Comparison of ENCODE assay signal across 27 cellular contexts in the genomic region with DNA sequence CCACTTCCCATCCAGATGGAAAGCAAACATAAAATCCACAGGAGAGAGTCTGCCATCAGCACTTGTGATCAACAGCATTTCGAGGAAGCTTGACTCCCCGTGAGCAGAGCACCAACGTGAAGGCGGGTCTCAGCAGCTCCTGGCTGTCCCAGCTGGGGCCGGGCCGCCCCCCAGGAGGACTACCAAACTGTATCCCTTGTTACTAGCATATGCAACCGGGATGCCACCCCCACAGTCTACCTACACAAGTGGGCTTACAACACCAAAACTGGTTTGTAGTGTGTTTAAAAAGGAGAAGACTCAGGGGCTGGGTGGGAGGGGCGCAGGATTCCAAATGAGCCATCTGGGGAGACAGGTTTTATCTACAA.
"Had no signal": no experiment of that assay in that cellular context is flagged by ENCODE, and none has a peak within 500 bp of the region (broad histone marks: within the 10 kb centered on the region; RNA-seq: fewer than 3 reads in every experiment).

No MANE protein-coding gene starts in this region.

- ATAC-seq: activated CD4-positive, alpha-beta T cell treated with anti-CD3 and anti-CD28 coated beads for 36 hours; activated T-cell treated with anti-CD3 and anti-CD28 coated beads, Interleukin-2, amount 50 U/mL, for 4 hours; natural killer cell; T-cell had no signal

- H3K4me3 ChIP-seq: breast epithelium, esophagus muscularis mucosa, left ventricle myocardium inferior, sigmoid colon, smooth muscle cell, testis had no signal

- H3K36me3 Mint-ChIP-seq: natural killer cell, type B pancreatic cell had no signal

- H3K27ac Mint-ChIP-seq: activated B cell treated with CpG ODN at 0.5 μM for 24 hours; activated CD4-positive, alpha-beta T cell treated with anti-CD3 and anti-CD28 coated beads for 36 hours; activated naive CD8-positive, alpha-beta T cell; activated T-helper 2 cell treated with anti-CD3 and anti-CD28 coated beads, Interferon-gamma antibody, Interleukin-2, Interleukin-4, amounts not matched to agents 10 μg/mL and 5 μg/mL and 100 μg/mL, durations not matched to agents 14 hours and 24 hours and 36 hours; natural killer cell; T-cell; T-helper 2 cell treated with Interferon-gamma antibody and Interleukin-4, amounts not matched to agents 5 μg/mL and 100 μg/mL, for 36 hours had no signal

- H3K9me3 ChIP-seq: breast epithelium, esophagus muscularis mucosa, left ventricle myocardium inferior, sigmoid colon, testis had no signal

- H3K4me1 ChIP-seq: breast epithelium, testis had no signal

- H3K27me3 Mint-ChIP-seq: activated B cell treated with CpG ODN at 0.5 μM for 24 hours; activated CD4-positive, alpha-beta T cell treated with anti-CD3 and anti-CD28 coated beads for 36 hours; activated naive CD8-positive, alpha-beta T cell; central memory CD8-positive, alpha-beta T cell; T-cell had no signal

- H3K9me3 Mint-ChIP-seq: activated B cell treated with CpG ODN at 0.5 μM for 24 hours; activated T-cell treated with anti-CD3 and anti-CD28 coated beads, Interleukin-2, amount 50 U/mL, for 4 hours; activated T-helper 2 cell treated with anti-CD3 and anti-CD28 coated beads, Interferon-gamma antibody, Interleukin-2, Interleukin-4, amounts not matched to agents 10 μg/mL and 5 μg/mL and 100 μg/mL, durations not matched to agents 14 hours and 24 hours and 36 hours; central memory CD8-positive, alpha-beta T cell; natural killer cell; T-cell; T-helper 2 cell treated with Interferon-gamma antibody and Interleukin-4, amounts not matched to agents 5 μg/mL and 100 μg/mL, for 36 hours; type B pancreatic cell had no signal

- H3K4me2 ChIP-seq: smooth muscle cell had no signal

- H3K27me3 ChIP-seq: breast epithelium, esophagus muscularis mucosa, sigmoid colon, testis had no signal

- H3K27ac ChIP-seq: breast epithelium, esophagus muscularis mucosa, left ventricle myocardium inferior, sigmoid colon, testis had no signal

- H3K4me3 Mint-ChIP-seq: activated CD4-positive, alpha-beta T cell treated with anti-CD3 and anti-CD28 coated beads for 36 hours; activated naive CD8-positive, alpha-beta T cell; activated T-cell treated with anti-CD3 and anti-CD28 coated beads, Interleukin-2, amount 50 U/mL, for 4 hours; central memory CD8-positive, alpha-beta T cell; natural killer cell; T-cell; T-helper 2 cell treated with Interferon-gamma antibody and Interleukin-4, amounts not matched to agents 5 μg/mL and 100 μg/mL, for 36 hours; type B pancreatic cell had no signal

- H3K36me3 ChIP-seq: breast epithelium, esophagus muscularis mucosa, left ventricle myocardium inferior, sigmoid colon had no signal

- DNase-seq: activated B cell treated with CpG ODN at 0.5 μM for 24 hours; activated CD4-positive, alpha-beta T cell treated with anti-CD3 and anti-CD28 coated beads for 36 hours; activated CD4-positive, alpha-beta T cell treated with anti-CD3 and anti-CD28 coated beads, Interleukin-2, amount 50 U/mL, for 4 hours; activated CD8-positive, alpha-beta memory T cell treated with anti-CD3 and anti-CD28 coated beads, Interleukin-2, amount 50 U/mL, for 48 hours; activated naive CD4-positive, alpha-beta T cell; activated T-cell treated with anti-CD3 and anti-CD28 coated beads, Interleukin-2, amount 50 U/mL, for 4 hours; effector memory CD4-positive, alpha-beta T cell; hippocampal formation; left ventricle myocardium inferior; mammary epithelial cell; midbrain; natural killer cell; occipital lobe; sigmoid colon; stimulated activated CD4-positive, alpha-beta T cell treated with anti-CD3 and anti-CD28 coated beads, Interleukin-15, amount 100 ng/mL, for 24 hours; stimulated activated CD8-positive, alpha-beta memory T cell treated with anti-CD3 and anti-CD28 coated beads, Interleukin-4, amount 100 ng/mL, for 48 hours; stimulated activated naive CD4-positive, alpha-beta T cell; T-cell; testis had no signal
